25 cellular contexts compared by ENCODE assay signal in genomic region chr19:9161427-9161826, GRCh38. TPM values are rescaled to one million over a fixed set of nuclear protein-coding genes. Genes with fewer than 3 reads are reported as not detected.
"Had no signal": no experiment of that assay in that cellular context is flagged by ENCODE, and none has a peak within 500 bp of the region (broad histone marks: within the 10 kb centered on the region; RNA-seq: fewer than 3 reads in every experiment).

No MANE protein-coding gene starts in this region.

- DNase-seq: IMR-90, Kasumi-1, MM.1S, NCI-H1092 treated with DMSO at 0.1 percent for 48 hours, NCI-H1436, NCI-H187, NCI-H2029, NCI-H2081 treated with DMSO at 0.1 percent for 48 hours, NCI-H2171, NCI-H226, NCI-H446, NCI-H510A, NCI-H524 treated with DMSO at 0.1 percent for 48 hours, NCI-H69, NCI-H774, Peyer's patch, Right ventricle myocardium superior, RPMI8226, SIG-M5 had no signal

- H3K4me1 ChIP-seq: Peyer's patch, SJSA1 had no signal

- H3K4me3 ChIP-seq: Peyer's patch, SJSA1, SK-N-MC had no signal

- H3K27ac ChIP-seq: KMS-11, Peyer's patch, SJSA1, SK-N-MC had no signal

- H3K27me3 ChIP-seq: Peyer's patch, SJSA1 had no signal

- H3K9ac ChIP-seq: KMS-11 had no signal

- ATAC-seq: HepG2 had no signal

RNA-seq across cellular contexts. Expression of gene OR7D2, which starts 17.4 kb away (rescaled TPM):
- total RNA-seq: HepG2, HT1080, IMR-90, Peyer's patch had no signal
- polyA plus RNA-seq: IMR-90 had no signal

RNA-seq across cellular contexts. Expression of gene OR7G3, which starts 34.7 kb away (rescaled TPM):
- total RNA-seq: HepG2, HT1080, IMR-90, M059J, Peyer's patch, Right ventricle myocardium superior, SJSA1 had no signal
- polyA plus RNA-seq: HepG2, IMR-90 had no signal

RNA-seq across cellular contexts. Expression of gene OR7G1, which starts 45.9 kb away (rescaled TPM):
- total RNA-seq: HepG2, HT1080, IMR-90, M059J, Peyer's patch, Right ventricle myocardium superior, SJSA1 had no signal
- polyA plus RNA-seq: HepG2, IMR-90 had no signal

RNA-seq across cellular contexts. Expression of gene OR7G2, which starts 54.2 kb away (rescaled TPM):
- total RNA-seq: HepG2, HT1080, IMR-90, M059J, Peyer's patch, Right ventricle myocardium superior, SJSA1 had no signal
- polyA plus RNA-seq: HepG2, IMR-90 had no signal
